Comparison of ENCODE assay signal across 8 cellular contexts in genomic region chr2:226649871-226650660, GRCh38.
A peak's percentile ranks its signal among the peaks of the same experiment; 100 is the strongest.
DNase-seq lines count a peak whose midpoint lies in the region; ATAC-seq and TF ChIP-seq lines count a peak whose summit lies in the region.

No MANE protein-coding gene starts in this region.

- no peak overlapping the region for H3K4me3 Mint-ChIP-seq in chondrocyte (ENCODE audit: unreplicated experiment)

- BruUV-seq in OCI-LY7 (replicated peaks; lab: Mats Ljungman, UMichigan) = no TSS peak

- intact Hi-C loops in OCI-LY7 (cut with micrococcal nuclease; ENCODE audit: unreplicated experiment) = no loop called here

- no peak overlapping the region for H2AFZ ChIP-seq in OCI-LY7 (ENCODE audit: low read length)

- DNase-seq in ELF-1 (ENCODE audit: low read depth, low spot score) = peak; percentile 84
- peak; percentile 58 for DNase-seq in GOT3 (lab: John Stamatoyannopoulos, UW)
- DNase-seq in KG1 (lab: John Stamatoyannopoulos, UW) = peak; percentile 9
- DNase-seq in UCSD-AML1 (lab: John Stamatoyannopoulos, UW; ENCODE audit: unreplicated experiment) = peak; percentile 37
- DNase-seq in chondrocyte (ENCODE audit: low spot score) = no peak
- no peak for DNase-seq in left lobe of liver (ENCODE audit: low spot score)
- DNase-seq in stimulated activated CD4-positive, alpha-beta T cell treated with anti-CD3 and anti-CD28 coated beads, Interleukin-4, amount 100 ng/mL, for 4 hours = peak; percentile 7 to 40
- no peak for DNase-seq in OCI-LY7 (ENCODE audit: low spot score)

- POLR2A ChIA-PET in OCI-LY7 (lab: Charles Lee) = interaction anchor here (0.6 kb wide), 1 partner anchor 334 kb away, joined by 4 read pairs; no protein-coding TSS in a partner anchor

- no peak for TF ChIP-seq CTCF in chondrocyte (IDR thresholded peaks at IDR 0.05)
- TF ChIP-seq CTCF in OCI-LY7 (conservative IDR thresholded peaks at IDR 0.05; ENCODE audit: low read length) = no peak

- H3K9me2 ChIP-seq in OCI-LY7 (ENCODE audit: insufficient read depth, low read length) = no peaks in the 10 kb centered on the region

- CTCF ChIA-PET in OCI-LY7 (lab: Charles Lee; ENCODE audit: unreplicated experiment) = no interaction called here

- no peaks in the 10 kb centered on the region for H3K9me3 ChIP-seq in OCI-LY7 (ENCODE audit: low read length)

- H3K4me1 Mint-ChIP-seq in chondrocyte (ENCODE audit: low read depth) = peaks cover 47% of the 10 kb centered on the region

- peak overlapping the region; percentile 92 for H3K27ac Mint-ChIP-seq in chondrocyte (ENCODE audit: unreplicated experiment)

- no peaks in the 10 kb centered on the region for H4K20me1 ChIP-seq in OCI-LY7 (ENCODE audit: insufficient read depth, low read length)

- H3K4me3 ChIP-seq in OCI-LY7 (ENCODE audit: low read depth, low read length, poor library complexity, severe bottlenecking) = no peak overlapping the region

- ATAC-seq in left lobe of liver = peak; percentile 55

- H3K36me3 ChIP-seq in OCI-LY7 (ENCODE audit: insufficient read depth, low read length) = no peaks in the 10 kb centered on the region

- peaks cover 4% of the 10 kb centered on the region for H3K36me3 Mint-ChIP-seq in chondrocyte (ENCODE audit: low read depth)

- H3K27me3 Mint-ChIP-seq in chondrocyte (ENCODE audit: low read depth) = no peaks in the 10 kb centered on the region

- H3K27ac ChIP-seq in OCI-LY7 (ENCODE audit: low read depth, low read length, poor library complexity, severe bottlenecking) = no peak overlapping the region

- H3K4me2 ChIP-seq in OCI-LY7 (ENCODE audit: low read length) = no peak overlapping the region

- H3K4me1 ChIP-seq in OCI-LY7 (ENCODE audit: insufficient read depth, low read length, poor library complexity, severe bottlenecking) = no peaks in the 10 kb centered on the region

- H3K79me2 ChIP-seq in OCI-LY7 (ENCODE audit: insufficient read depth, low read depth, low read length) = no peaks in the 10 kb centered on the region

- H3K9me3 Mint-ChIP-seq in chondrocyte (ENCODE audit: low read depth) = peaks cover 9% of the 10 kb centered on the region

Comparison
In these comparisons a context has a peak if more than half of its experiments do, and no peak if none do; other contexts are left out.
1. DNase-seq: peak in ELF-1 (single experiment), GOT3 (single experiment), KG1 (single experiment), UCSD-AML1 (single experiment) and stimulated activated CD4-positive, alpha-beta T cell treated with anti-CD3 and anti-CD28 coated beads, Interleukin-4, amount 100 ng/mL, for 4 hours (2 of 2); none in chondrocyte (single experiment), left lobe of liver (single experiment) and OCI-LY7 (single experiment).